17 cellular contexts compared by ENCODE assay signal in the genomic region with DNA sequence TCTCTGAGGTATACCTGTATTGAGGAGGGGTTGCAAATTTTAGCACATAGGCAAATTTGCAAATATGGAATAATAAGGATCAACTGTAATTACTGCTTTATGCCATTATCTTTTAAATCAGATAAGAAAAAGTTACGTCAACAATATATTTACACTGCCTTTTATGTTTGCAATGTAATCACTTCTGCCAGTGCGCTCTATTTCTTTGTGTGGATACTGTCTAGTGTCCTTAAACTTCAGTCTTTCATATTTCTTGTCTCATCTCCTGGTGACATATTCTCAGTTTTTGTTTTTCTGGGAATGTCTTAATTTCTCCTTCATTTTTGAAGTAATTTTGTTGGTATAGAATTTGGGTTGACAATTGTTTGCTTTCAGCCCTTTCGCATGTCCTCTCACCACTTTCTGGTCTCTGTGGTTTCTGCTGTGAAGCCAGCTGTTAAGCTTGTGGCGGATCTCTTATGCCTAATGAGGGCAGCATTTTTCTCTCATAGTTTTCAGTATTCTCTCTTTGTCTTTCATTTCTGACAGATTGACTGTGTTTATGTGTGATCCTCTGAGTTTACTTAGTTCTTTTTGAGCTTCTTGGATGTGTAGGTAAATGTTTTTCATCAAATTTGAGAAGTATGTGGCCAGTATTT. TPM values are rescaled to one million over a fixed set of nuclear protein-coding genes. Genes with fewer than 3 reads are reported as not detected.
A peak's percentile ranks its signal among the peaks of the same experiment; 100 is the strongest.
DNase-seq lines count a peak whose midpoint lies in the region; ATAC-seq and TF ChIP-seq lines count a peak whose summit lies in the region.
"Had no signal": no experiment of that assay in that cellular context is flagged by ENCODE, and none has a peak within 500 bp of the region (broad histone marks: within the 10 kb centered on the region; RNA-seq: fewer than 3 reads in every experiment).

No MANE protein-coding gene starts in this region.

- H3K36me3 ChIP-seq in CD8-positive, alpha-beta memory T cell (ENCODE audit: insufficient read depth, low read length), result peaks cover 12% of the 10 kb centered on the region
- H3K36me3 ChIP-seq in endodermal cell (ENCODE audit: control insufficient read depth, insufficient read depth, low read length) (peaks cover 60% of the 10 kb centered on the region), transverse colon (peaks cover 0 to 20% (median 10%) of the 10 kb centered on the region in 4 donors)

- no peak for TF ChIP-seq POLR2A in transverse colon (IDR thresholded peaks at IDR 0.05)

- H3K36me3 Mint-ChIP-seq in CD8-positive, alpha-beta memory T cell, result peaks cover 28 to 62% (median 35%) of the 10 kb centered on the region in 3 donors
- H3K36me3 Mint-ChIP-seq in endodermal cell (ENCODE audit: low read depth), result peaks cover 47% of the 10 kb centered on the region

- no peak overlapping the region for H3K27ac ChIP-seq in CD8-positive, alpha-beta memory T cell (ENCODE audit: low read depth, low read length)
- H3K27ac ChIP-seq in endodermal cell (ENCODE audit: low read depth, low read length) (no peak overlapping the region), transverse colon (no peak overlapping the region)

- peak overlapping the region in 7 of 8 donors; percentile 4 to 92 (median 32) for H3K27ac Mint-ChIP-seq in CD8-positive, alpha-beta memory T cell
- H3K27ac Mint-ChIP-seq in endodermal cell, result no peak overlapping the region
- H3K27ac Mint-ChIP-seq: activated CD4-positive, alpha-beta T cell treated with anti-CD3 and anti-CD28 coated beads for 36 hours; activated T-helper 1 cell treated with anti-CD3 and anti-CD28 coated beads, Interleukin-12 subunit alpha, Interleukin-12 subunit beta, Interleukin-2, Interleukin-4 antibody, amounts not matched to agents 30 ng/mL and 10 ng/mL and 1 ng/mL, durations not matched to agents 14 hours and 24 hours and 36 hours; brain; stimulated activated memory B cell treated with anti-CD40 and anti-IgM and Interleukin-4, amounts not matched to agents 10 μg/mL and 1 μg/mL and 100 μg/mL, for 72 hours had no signal

- no peaks in the 10 kb centered on the region for H3K27me3 ChIP-seq in CD8-positive, alpha-beta memory T cell (ENCODE audit: insufficient read depth, low read length, poor library complexity, severe bottlenecking)
- H3K27me3 ChIP-seq in endodermal cell (ENCODE audit: control insufficient read depth, insufficient read depth, low read length, poor library complexity, severe bottlenecking) (no peaks in the 10 kb centered on the region), transverse colon (no peaks in the 10 kb centered on the region)

- CTCF ChIA-PET in CD8-positive, alpha-beta memory T cell (lab: Charles Lee), result interaction anchor here (2.4 kb wide), 1 partner anchor 338 kb away, joined by 7 read pairs; no protein-coding TSS in a partner anchor

- H3K9me3 ChIP-seq in CD8-positive, alpha-beta memory T cell (ENCODE audit: low read length), result peaks cover 5% of the 10 kb centered on the region
- H3K9me3 ChIP-seq in endodermal cell (ENCODE audit: control insufficient read depth, low read length) (peaks cover 36% of the 10 kb centered on the region), transverse colon (peaks cover 3 to 8% of the 10 kb centered on the region in 2 donors)

- no peak overlapping the region for H3K9ac ChIP-seq in endodermal cell (ENCODE audit: extremely low read depth, low read length, poor library complexity, severe bottlenecking)

- no peak for TF ChIP-seq EP300 in transverse colon (IDR thresholded peaks at IDR 0.05; ENCODE audit: low read depth)

- POLR2A ChIA-PET in CD8-positive, alpha-beta memory T cell (lab: Charles Lee), result no interaction called here

- peaks cover 2 to 14% (median 7%) of the 10 kb centered on the region in 5 donors for H3K9me3 Mint-ChIP-seq in CD8-positive, alpha-beta memory T cell
- peaks cover 25% of the 10 kb centered on the region for H3K9me3 Mint-ChIP-seq in endodermal cell

- WGBS in endodermal cell (ENCODE audit: insufficient coverage in 1 of 2, insufficient read length in 1 of 2), 2 experiments, result 93 to 94% methylated on average over 3 to 4 of the region's 4 CpGs
- 78 to 93% methylated on average over 4 of the region's 4 CpGs for WGBS in transverse colon (ENCODE audit: low coverage in 1 of 2), 2 donors

- H3K27me3 Mint-ChIP-seq in CD8-positive, alpha-beta memory T cell, result no peaks in the 10 kb centered on the region
- no peaks in the 10 kb centered on the region for H3K27me3 Mint-ChIP-seq in endodermal cell (ENCODE audit: insufficient read depth)
- H3K27me3 Mint-ChIP-seq: activated CD4-positive, alpha-beta T cell treated with anti-CD3 and anti-CD28 coated beads for 36 hours; brain; stimulated activated memory B cell treated with anti-CD40 and anti-IgM and Interleukin-4, amounts not matched to agents 10 μg/mL and 1 μg/mL and 100 μg/mL, for 72 hours had no signal

- TF ChIP-seq CTCF in endodermal cell (conservative IDR thresholded peaks at IDR 0.05) (no peak), transverse colon (IDR thresholded peaks at IDR 0.05) (no peak)

- intact Hi-C loops in transverse colon (cut with DNase I; ENCODE audit: low total_unique reads), result no loop called here

- peak in 1 of 5 donors; percentile 9 for DNase-seq in CD8-positive, alpha-beta memory T cell
- DNase-seq in astrocyte of the hippocampus (ENCODE audit: low read depth, low spot score) (peak; percentile 27), endodermal cell (no peak), transverse colon (no peak), SKM-1 (lab: John Stamatoyannopoulos, UW; ENCODE audit: unreplicated experiment) (no peak)
- DNase-seq: activated CD4-positive, alpha-beta T cell treated with anti-CD3 and anti-CD28 coated beads for 36 hours; kidney glomerular epithelial cell; NCI-H2227 treated with DMSO at 0.1 percent for 48 hours; PC-3 had no signal

- ATAC-seq in GM19395 (IDR thresholded peaks at IDR 0.05; ENCODE audit: unreplicated experiment) (peak; percentile 66), HG03558 (IDR thresholded peaks at IDR 0.05; ENCODE audit: extremely low read depth, unreplicated experiment) (peak; percentile 57), GM19452 (IDR thresholded peaks at IDR 0.05; ENCODE audit: unreplicated experiment) (no peak)
- ATAC-seq: activated CD4-positive, alpha-beta T cell treated with anti-CD3 and anti-CD28 coated beads for 36 hours; stimulated activated memory B cell treated with anti-CD40 and anti-IgM and Interleukin-4, amounts not matched to agents 10 μg/mL and 1 μg/mL and 100 μg/mL, for 72 hours had no signal

- H3K4me1 ChIP-seq in CD8-positive, alpha-beta memory T cell (ENCODE audit: insufficient read depth, low read length), result no peaks in the 10 kb centered on the region
- H3K4me1 ChIP-seq in endodermal cell (ENCODE audit: control insufficient read depth, insufficient read depth, low read length), result no peaks in the 10 kb centered on the region
- peaks cover 0 to 6% (median 0%) of the 10 kb centered on the region in 4 donors for H3K4me1 ChIP-seq in transverse colon

- peak overlapping the region in 5 of 7 donors; percentile 33 to 81 (median 51) for H3K4me3 Mint-ChIP-seq in CD8-positive, alpha-beta memory T cell
- H3K4me3 Mint-ChIP-seq in endodermal cell, result no peak overlapping the region
- H3K4me3 Mint-ChIP-seq: activated CD4-positive, alpha-beta T cell treated with anti-CD3 and anti-CD28 coated beads for 36 hours; activated T-helper 1 cell treated with anti-CD3 and anti-CD28 coated beads, Interleukin-12 subunit alpha, Interleukin-12 subunit beta, Interleukin-2, Interleukin-4 antibody, amounts not matched to agents 30 ng/mL and 10 ng/mL and 1 ng/mL, durations not matched to agents 14 hours and 24 hours and 36 hours; brain; stimulated activated memory B cell treated with anti-CD40 and anti-IgM and Interleukin-4, amounts not matched to agents 10 μg/mL and 1 μg/mL and 100 μg/mL, for 72 hours had no signal

- in situ Hi-C loops in transverse colon (cut with MboI; ENCODE audit: low pct_ligation_motif_present in 1 of 4, low pct_unique_long_range_greater_than_20kb in 1 of 4, low sequenced_read_pairs in 3 of 4), result no loop called here

- peaks cover 26 to 44% (median 42%) of the 10 kb centered on the region in 3 donors for H3K4me1 Mint-ChIP-seq in CD8-positive, alpha-beta memory T cell
- peaks cover 8% of the 10 kb centered on the region for H3K4me1 Mint-ChIP-seq in endodermal cell
- H3K4me1 Mint-ChIP-seq: brain; stimulated activated memory B cell treated with anti-CD40 and anti-IgM and Interleukin-4, amounts not matched to agents 10 μg/mL and 1 μg/mL and 100 μg/mL, for 72 hours had no signal

- no peak overlapping the region for H3K4me3 ChIP-seq in CD8-positive, alpha-beta memory T cell (ENCODE audit: low read length)
- no peak overlapping the region for H3K4me3 ChIP-seq in endodermal cell (ENCODE audit: low read length)
- no peak overlapping the region for H3K4me3 ChIP-seq in transverse colon

RNA-seq across cellular contexts. Expression of a gene that starts 37.6 kb away (rescaled TPM):
- under 1 TPM; 0.22 TPM for total RNA-seq in CD8-positive, alpha-beta memory T cell
- polyA plus RNA-seq in CD8-positive, alpha-beta memory T cell, result not detected
- total RNA-seq in endodermal cell (under 1 TPM in 1 of 2 donors, not detected in 1; 0.70 TPM), transverse colon (10 to 100 TPM in 1 of 4 donors, under 1 TPM in 2, not detected in 1; 0.16 to 10.7 (median 0.27) TPM)
- not detected for polyA plus RNA-seq in endodermal cell (2013, experiment 1 of 2)
- polyA plus RNA-seq in endodermal cell (2013, experiment 2 of 2), result 0.41 TPM
- total RNA-seq: activated T-helper 1 cell treated with anti-CD3 and anti-CD28 coated beads, Interleukin-12 subunit alpha, Interleukin-12 subunit beta, Interleukin-2, Interleukin-4 antibody, amounts not matched to agents 30 ng/mL and 10 ng/mL and 1 ng/mL, durations not matched to agents 14 hours and 24 hours and 36 hours; M059J; pulmonary artery endothelial cell had no signal

RNA-seq across cellular contexts. Expression of a gene that starts 40.8 kb away (rescaled TPM):
- total RNA-seq in CD8-positive, alpha-beta memory T cell, result 10 to 100 TPM; 54.9 to 55.7 TPM
- polyA plus RNA-seq in CD8-positive, alpha-beta memory T cell, result 39.1 TPM
- total RNA-seq in endodermal cell (10 to 100 TPM; 33.2 to 33.6 TPM), transverse colon (100 to 1,000 TPM in 1 of 4 donors, 10 to 100 TPM in 3; 51.3 to 104 (median 65.3) TPM)
- 27.2 TPM for polyA plus RNA-seq in endodermal cell (2013, experiment 1 of 2)
- 25.0 TPM for polyA plus RNA-seq in endodermal cell (2013, experiment 2 of 2)
